Comparison of ENCODE assay signal across 32 cellular contexts in the genomic region with DNA sequence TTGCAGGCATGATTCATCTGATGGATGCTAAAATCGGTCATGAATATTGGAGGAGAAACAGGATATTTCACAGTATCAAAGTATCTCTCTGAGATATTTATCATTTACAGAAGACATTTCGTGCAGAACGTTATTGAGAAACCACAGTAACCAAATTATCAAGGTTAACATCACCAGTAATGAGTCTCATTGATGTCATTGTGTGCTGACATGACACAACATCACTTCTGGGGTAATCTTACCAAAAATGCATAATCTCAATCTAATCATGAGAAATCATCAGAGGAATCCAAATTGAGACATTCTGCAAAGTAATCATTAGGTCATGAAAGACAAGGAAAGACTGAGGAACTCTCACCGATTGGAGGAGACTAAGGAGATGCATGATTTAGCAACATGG.
"Had no signal": no experiment of that assay in that cellular context is flagged by ENCODE, and none has a peak within 500 bp of the region (broad histone marks: within the 10 kb centered on the region; RNA-seq: fewer than 3 reads in every experiment).

No MANE protein-coding gene starts in this region.

- H3K4me3 Mint-ChIP-seq: activated CD4-positive, alpha-beta memory T cell treated with anti-CD3 and anti-CD28 coated beads, Interleukin-2, amount 10 ng/mL, durations not matched to agents 7 days and 5 days; activated CD4-positive, alpha-beta T cell treated with anti-CD3 and anti-CD28 coated beads, Interleukin-2, amount 10 ng/mL, durations not matched to agents 7 days and 5 days; activated naive CD4-positive, alpha-beta T cell treated with anti-CD3 and anti-CD28 coated beads, Interleukin-2, amount 10 ng/mL, durations not matched to agents 7 days and 5 days; activated naive CD8-positive, alpha-beta T cell treated with anti-CD3 and anti-CD28 coated beads, Interleukin-2, amount 10 ng/mL, durations not matched to agents 7 days and 5 days; activated T-cell treated with anti-CD3 and anti-CD28 coated beads, Interleukin-2, amount 50 U/mL, for 4 hours; brain; T-cell; T-helper 1 cell treated with Interleukin-12 subunit alpha and Interleukin-12 subunit beta and Interleukin-4 antibody, amounts not matched to agents 30 μg/mL and 1 μg/mL, for 36 hours; WTC11 had no signal

- FAIRE-seq: endometrium, endothelial cell of umbilical vein, frontal cortex, TTC549 had no signal

- H3K27ac ChIP-seq: ascending aorta, breast epithelium, cardiac muscle cell, colonic mucosa, epithelial cell of prostate, esophagus squamous epithelium, VCaP had no signal

- DNase-seq: activated CD4-positive, alpha-beta memory T cell treated with anti-CD3 and anti-CD28 coated beads, Interleukin-2, amount 10 ng/mL, durations not matched to agents 7 days and 5 days; activated CD4-positive, alpha-beta T cell treated with anti-CD3 and anti-CD28 coated beads for 1 hour; activated CD4-positive, alpha-beta T cell treated with anti-CD3 and anti-CD28 coated beads for 4 hours; activated CD4-positive, alpha-beta T cell treated with anti-CD3 and anti-CD28 coated beads, Interleukin-2, amount 10 ng/mL, durations not matched to agents 7 days and 5 days; activated CD4-positive, alpha-beta T cell treated with anti-CD3 and anti-CD28 coated beads, Interleukin-2, amount 50 U/mL, for 4 hours; activated CD8-positive, alpha-beta memory T cell treated with anti-CD3 and anti-CD28 coated beads, Interleukin-2, amount 50 U/mL, for 48 hours; activated gamma-delta T cell; activated naive CD4-positive, alpha-beta T cell; activated naive CD4-positive, alpha-beta T cell treated with anti-CD3 and anti-CD28 coated beads, Interleukin-2, amount 10 ng/mL, durations not matched to agents 7 days and 5 days; activated naive CD8-positive, alpha-beta T cell treated with anti-CD3 and anti-CD28 coated beads, Interleukin-2, amount 10 ng/mL, durations not matched to agents 7 days and 5 days; activated T-cell treated with anti-CD3 and anti-CD28 coated beads for 4 hours; activated T-cell treated with anti-CD3 and anti-CD28 coated beads, Interleukin-2, amount 50 U/mL, for 4 hours; central memory CD4-positive, alpha-beta T cell; cerebellar nuclear complex; colonic mucosa; effector CD8-positive, alpha-beta T cell; esophagus squamous epithelium; head of caudate nucleus; T-cell had no signal

- H3K4me3 ChIP-seq: ascending aorta, breast epithelium, cardiac muscle cell, colonic mucosa, esophagus squamous epithelium had no signal

- H3K4me1 ChIP-seq: ascending aorta, breast epithelium, colonic mucosa, esophagus squamous epithelium had no signal

- H3K27ac Mint-ChIP-seq: activated CD4-positive, alpha-beta memory T cell treated with anti-CD3 and anti-CD28 coated beads, Interleukin-2, amount 10 ng/mL, durations not matched to agents 7 days and 5 days; activated CD4-positive, alpha-beta T cell treated with anti-CD3 and anti-CD28 coated beads, Interleukin-2, amount 10 ng/mL, durations not matched to agents 7 days and 5 days; activated naive CD4-positive, alpha-beta T cell treated with anti-CD3 and anti-CD28 coated beads, Interleukin-2, amount 10 ng/mL, durations not matched to agents 7 days and 5 days; activated naive CD4-positive, alpha-beta T cell treated with anti-CD3 and anti-CD28 coated beads, Interleukin-2, amount 50 U/mL, for 72 hours; activated naive CD8-positive, alpha-beta T cell treated with anti-CD3 and anti-CD28 coated beads, Interleukin-2, amount 10 ng/mL, durations not matched to agents 7 days and 5 days; brain; T-cell; T-helper 1 cell treated with Interleukin-12 subunit alpha and Interleukin-12 subunit beta and Interleukin-4 antibody, amounts not matched to agents 30 μg/mL and 1 μg/mL, for 36 hours; WTC11 had no signal

- H3K36me3 Mint-ChIP-seq: activated naive CD4-positive, alpha-beta T cell treated with anti-CD3 and anti-CD28 coated beads, Interleukin-2, amount 10 ng/mL, durations not matched to agents 7 days and 5 days; activated naive CD4-positive, alpha-beta T cell treated with anti-CD3 and anti-CD28 coated beads, Interleukin-2, amount 50 U/mL, for 72 hours; activated naive CD8-positive, alpha-beta T cell treated with anti-CD3 and anti-CD28 coated beads, Interleukin-2, amount 10 ng/mL, durations not matched to agents 7 days and 5 days; brain; T-cell; WTC11 had no signal

- H3K9me3 ChIP-seq: ascending aorta, breast epithelium, colonic mucosa, esophagus squamous epithelium had no signal

- H3K36me3 ChIP-seq: ascending aorta, breast epithelium, cardiac muscle cell, colonic mucosa, esophagus squamous epithelium had no signal

- H3K27me3 ChIP-seq: ascending aorta, breast epithelium, cardiac muscle cell, colonic mucosa had no signal

- H3K4me1 Mint-ChIP-seq: activated CD4-positive, alpha-beta T cell treated with anti-CD3 and anti-CD28 coated beads, Interleukin-2, amount 10 ng/mL, durations not matched to agents 7 days and 5 days; activated naive CD4-positive, alpha-beta T cell treated with anti-CD3 and anti-CD28 coated beads, Interleukin-2, amount 10 ng/mL, durations not matched to agents 7 days and 5 days; activated naive CD8-positive, alpha-beta T cell treated with anti-CD3 and anti-CD28 coated beads, Interleukin-2, amount 10 ng/mL, durations not matched to agents 7 days and 5 days; brain; T-cell; WTC11 had no signal

- H3K9me3 Mint-ChIP-seq: activated CD4-positive, alpha-beta memory T cell treated with anti-CD3 and anti-CD28 coated beads, Interleukin-2, amount 10 ng/mL, durations not matched to agents 7 days and 5 days; activated CD4-positive, alpha-beta T cell treated with anti-CD3 and anti-CD28 coated beads, Interleukin-2, amount 10 ng/mL, durations not matched to agents 7 days and 5 days; activated naive CD4-positive, alpha-beta T cell treated with anti-CD3 and anti-CD28 coated beads, Interleukin-2, amount 10 ng/mL, durations not matched to agents 7 days and 5 days; activated naive CD4-positive, alpha-beta T cell treated with anti-CD3 and anti-CD28 coated beads, Interleukin-2, amount 50 U/mL, for 72 hours; activated naive CD8-positive, alpha-beta T cell treated with anti-CD3 and anti-CD28 coated beads, Interleukin-2, amount 10 ng/mL, durations not matched to agents 7 days and 5 days; activated T-cell treated with anti-CD3 and anti-CD28 coated beads, Interleukin-2, amount 50 U/mL, for 4 hours; brain; T-cell; T-helper 1 cell treated with Interleukin-12 subunit alpha and Interleukin-12 subunit beta and Interleukin-4 antibody, amounts not matched to agents 30 μg/mL and 1 μg/mL, for 36 hours; WTC11 had no signal

- ATAC-seq: activated naive CD4-positive, alpha-beta T cell treated with anti-CD3 and anti-CD28 coated beads, Interleukin-2, amount 50 U/mL, for 72 hours; activated T-cell treated with anti-CD3 and anti-CD28 coated beads, Interleukin-2, amount 50 U/mL, for 4 hours; T-cell; WTC11 had no signal
